ENCODE assay signal across 8 cellular contexts in the genomic region with DNA sequence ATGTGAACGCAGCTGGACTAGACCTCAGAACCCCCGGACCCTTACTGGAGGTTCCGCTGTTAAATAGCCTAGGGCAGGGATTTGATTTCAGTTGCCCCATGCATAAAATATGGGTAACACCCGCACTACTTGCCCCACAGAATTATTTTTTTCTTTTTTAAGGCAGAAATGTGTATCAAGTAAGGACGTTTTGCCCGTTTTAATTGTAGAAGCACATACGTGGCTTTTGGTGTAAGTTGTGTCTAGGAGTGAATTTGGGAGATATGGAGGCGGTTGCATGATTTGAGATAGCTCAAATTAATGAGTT. TPM values are rescaled to one million over a fixed set of nuclear protein-coding genes. Genes with fewer than 3 reads are reported as not detected.
DNase-seq lines count a peak whose midpoint lies in the region; ATAC-seq, FAIRE-seq and TF ChIP-seq lines count a peak whose summit lies in the region.

No MANE protein-coding gene starts in this region.

- CTCF ChIA-PET in HEK293T (lab: Yijun Ruan, JAX) (interaction anchor here (0.9 kb wide), 1 partner anchor 9 kb away, joined by 3 read pairs; no protein-coding TSS in a partner anchor), K562 (lab: Yijun Ruan, JAX; ENCODE audit: low intra/inter-chr PET ratio) (no interaction called here)

- no peaks in the 10 kb centered on the region for H3K9me1 ChIP-seq in K562 (ENCODE audit: control insufficient read depth, insufficient read depth, low read length)

- H3K36me3 ChIP-seq in BLaER1 = peaks cover 19% of the 10 kb centered on the region; the same call in 1 of the 2 replicates
- peaks cover 20% of the 10 kb centered on the region; the same call in 2 of the 3 replicates for H3K36me3 ChIP-seq in K562 (ENCODE audit: control insufficient read depth, insufficient read depth, low read length)
- no peaks in the 10 kb centered on the region for H3K36me3 ChIP-seq in right lobe of liver
- H3K36me3 ChIP-seq in thyroid gland = no peaks in the 10 kb centered on the region

- ATAC-seq in K562 (no peak; the same call in 2 of the 3 replicates), right lobe of liver (peak; percentile 4 to 22 (median 12)), GM19035 (IDR thresholded peaks at IDR 0.05; ENCODE audit: unreplicated experiment) (no peak)

- H3K79me2 ChIP-seq in K562 (ENCODE audit: control insufficient read depth, insufficient read depth, low read length) = peaks cover 50% of the 10 kb centered on the region

- H4K20me1 ChIP-seq in BLaER1 (peaks cover 40% of the 10 kb centered on the region), K562 (replicated peaks; ENCODE audit: control insufficient read depth, insufficient read depth, low read length) (no peaks in the 10 kb centered on the region)

- peak overlapping the region; percentile 93 for H3K27ac ChIP-seq in BLaER1
- H3K27ac ChIP-seq in K562 (ENCODE audit: extremely low read depth, low read depth, low read length) = peak overlapping the region; percentile 88
- peak overlapping the region; percentile 76 to 93 (median 90) for H3K27ac ChIP-seq in right lobe of liver
- peak overlapping the region; percentile 63 to 97 (median 90) for H3K27ac ChIP-seq in thyroid gland

- H3K9me3 ChIP-seq in BLaER1 = no peaks in the 10 kb centered on the region
- H3K9me3 ChIP-seq in K562 (replicated peaks; ENCODE audit: control insufficient read depth, insufficient read depth, low read depth, low read length) = no peaks in the 10 kb centered on the region
- H3K9me3 ChIP-seq in right lobe of liver = no peaks in the 10 kb centered on the region
- H3K9me3 ChIP-seq in thyroid gland = no peaks in the 10 kb centered on the region

- no peak for FAIRE-seq in K562 (lab: Jason Lieb, UNC)

- H3K27me3 ChIP-seq in BLaER1 (no peaks in the 10 kb centered on the region), K562 (ENCODE audit: control insufficient read depth in 2 of 2, insufficient read depth in 2 of 2, low read length in 2 of 2) (no peaks in the 10 kb centered on the region), right lobe of liver (no peaks in the 10 kb centered on the region), thyroid gland (no peaks in the 10 kb centered on the region)

- TF ChIP-seq RAD21 in K562 (CRISPR knock-in tag; conservative IDR thresholded peaks at IDR 0.05 in 1 of 2, IDR thresholded peaks at IDR 0.05 in 1 of 2) = no peak

- TF ChIP-seq EP300 in K562 (IDR thresholded peaks at IDR 0.05; ENCODE audit: low read length) = no peak

- H3K4me3 ChIP-seq in BLaER1 = peak overlapping the region; percentile 93
- H3K4me3 ChIP-seq in K562 = peak overlapping the region; percentile 59
- peak overlapping the region; percentile 67 to 93 (median 84) for H3K4me3 ChIP-seq in right lobe of liver
- H3K4me3 ChIP-seq in thyroid gland (replicated peaks in 1 of 3) = peak overlapping the region; percentile 51 to 76 (median 52)

- BruUV-seq in K562 (replicated peaks; lab: Mats Ljungman, UMichigan) = no TSS peak

- TF ChIP-seq POLR2A in K562 (conservative IDR thresholded peaks at IDR 0.05) (no peak), right lobe of liver (IDR thresholded peaks at IDR 0.05) (no peak), thyroid gland (IDR thresholded peaks at IDR 0.05) (no peak)

- DNase-seq in HEK293T (ENCODE audit: extremely low spot score) (peak; percentile 30), K562 (ENCODE audit: extremely low read depth in 1 of 4, low spot score in 3 of 4) (no peak), right lobe of liver (no peak), thyroid gland (no peak), HPDE6-E6E7 (ENCODE audit: extremely low spot score) (no peak), mesenteric fat pad (ENCODE audit: low spot score) (no peak)

- intact Hi-C loops in K562 (cut with micrococcal nuclease) = loop anchor here (5.0 kb wide), 1 partner anchor 252 kb away; no protein-coding TSS in a partner anchor
- intact Hi-C loops in right lobe of liver (cut with DNase I) = no loop called here
- intact Hi-C loops in thyroid gland (cut with DNase I) = loop anchor here (5.0 to 10.0 kb wide), 3 partner anchors 65 to 205 kb away; no protein-coding TSS in a partner anchor

- peak overlapping the region; percentile 94 for H2AFZ ChIP-seq in K562 (ENCODE audit: low read depth, low read length)

- H3K9ac ChIP-seq in BLaER1 = peak overlapping the region; percentile 88
- H3K9ac ChIP-seq in K562 (ENCODE audit: insufficient read depth in 1 of 2, low read depth in 2 of 2, low read length in 2 of 2) = peak overlapping the region; percentile 86 to 98; a peak in 3 of 4 replicates

- TF ChIP-seq CTCF in K562 (IDR thresholded peaks at IDR 0.05 in 2 of 3, conservative IDR thresholded peaks at IDR 0.05 in 1 of 3; ENCODE audit: insufficient read depth in 2 of 3, low read depth in 1 of 3, low read length in 3 of 3) (no peak), right lobe of liver (IDR thresholded peaks at IDR 0.05) (no peak), thyroid gland (IDR thresholded peaks at IDR 0.05) (no peak)

- peak overlapping the region; percentile 96 for H3K4me2 ChIP-seq in BLaER1
- peak overlapping the region; percentile 85 for H3K4me2 ChIP-seq in K562 (ENCODE audit: insufficient read depth, low read length)

- POLR2A ChIA-PET in HEK293T (lab: Yijun Ruan, JAX) (interaction anchor here (1.0 to 3.2 kb wide), 11 partner anchors 8 to 320 kb away, joined by 3 to 23 read pairs (median 4); a partner anchor contains a TSS), K562 (lab: Yijun Ruan, JAX) (interaction anchor here (1.1 to 2.1 kb wide), 2 partner anchors 10 to 67 kb away, joined by 3 to 8 read pairs; no protein-coding TSS in a partner anchor)

- peaks cover 38% of the 10 kb centered on the region for H3K4me1 ChIP-seq in BLaER1
- H3K4me1 ChIP-seq in K562 (replicated peaks in 1 of 2; ENCODE audit: control insufficient read depth in 2 of 2, insufficient read depth in 2 of 2, low read length in 2 of 2) = peaks cover 6 to 20% of the 10 kb centered on the region in 2 experiments; a peak in 4 of 5 replicates
- peaks cover 0 to 23% (median 11%) of the 10 kb centered on the region in 4 donors for H3K4me1 ChIP-seq in right lobe of liver
- H3K4me1 ChIP-seq in thyroid gland = peaks cover 12 to 18% of the 10 kb centered on the region in 2 donors

- 0% methylated on average over 8 of the region's 8 CpGs for WGBS in K562 (ENCODE audit: insufficient coverage, low coverage, missing lambda C conversion rate)
- under 1% methylated on average over 8 of the region's 8 CpGs for WGBS in right lobe of liver (ENCODE audit: insufficient coverage, low coverage, low lambda C conversion rate, missing lambda C conversion rate)
- WGBS in thyroid gland, 2 donors = 8% methylated on average over 8 of the region's 8 CpGs

- in situ Hi-C loops in K562 (cut with MboI) = no loop called here

TF ChIP-seq in HEK293T, 16 proteins besides CTCF, POLR2A, EP300 and RAD21:
- no peak for TF ChIP-seq SUZ12 (IDR thresholded peaks at IDR 0.05)
- 0 out of 2 replicates have a peak, but pooled peaks have one; percentile 58 for TF ChIP-seq L3MBTL2 (conservative IDR thresholded peaks at IDR 0.05)
- no peak for TF ChIP-seq TARDBP (IDR thresholded peaks at IDR 0.05)

TF ChIP-seq in K562, 482 proteins besides CTCF, POLR2A, EP300 and RAD21 (continues in another document):
- TF ChIP-seq CC2D1A (IDR thresholded peaks at IDR 0.05) (no peak), HDAC6 (IDR thresholded peaks at IDR 0.05; ENCODE audit: low read depth, low read length) (no peak), STAT5A (IDR thresholded peaks at IDR 0.05; ENCODE audit: borderline replicate concordance, low read length) (no peak)
- TF ChIP-seq, protein P1, sequence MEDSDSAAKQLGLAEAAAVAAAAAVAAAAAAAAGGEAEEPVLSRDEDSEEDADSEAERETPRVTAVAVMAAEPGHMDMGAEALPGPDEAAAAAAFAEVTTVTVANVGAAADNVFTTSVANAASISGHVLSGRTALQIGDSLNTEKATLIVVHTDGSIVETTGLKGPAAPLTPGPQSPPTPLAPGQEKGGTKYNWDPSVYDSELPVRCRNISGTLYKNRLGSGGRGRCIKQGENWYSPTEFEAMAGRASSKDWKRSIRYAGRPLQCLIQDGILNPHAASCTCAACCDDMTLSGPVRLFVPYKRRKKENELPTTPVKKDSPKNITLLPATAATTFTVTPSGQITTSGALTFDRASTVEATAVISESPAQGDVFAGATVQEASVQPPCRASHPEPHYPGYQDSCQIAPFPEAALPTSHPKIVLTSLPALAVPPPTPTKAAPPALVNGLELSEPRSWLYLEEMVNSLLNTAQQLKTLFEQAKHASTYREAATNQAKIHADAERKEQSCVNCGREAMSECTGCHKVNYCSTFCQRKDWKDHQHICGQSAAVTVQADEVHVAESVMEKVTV (CRISPR knock-in tag; IDR thresholded peaks at IDR 0.05) = no peak

RNA-seq across cellular contexts. Expression of a gene that starts 0.6 kb away (rescaled TPM):
- 3.2 and 9.8 TPM in 2 replicates for total RNA-seq in K562 (2011; cell fraction: chromatin; rRNA removed; ENCODE audit: low replicate concordance)
- 2.7 and 3.4 TPM in 2 replicates for total RNA-seq in K562 (2011; cell fraction: nucleolus; rRNA removed)
- total RNA-seq in K562 (2011; cell fraction: nucleoplasm; rRNA removed) = 6.1 and 15.4 TPM in 2 replicates
- total RNA-seq in K562 (2014; rRNA removed) (13.2 and 15.3 TPM in 2 replicates), K562 (2014; rRNA removed; fragmentation: Illumina TruSeq; extraction: Trizol) (23.8 and 24.2 TPM in 2 replicates), K562 (2015; rRNA removed; fragmentation: Illumina TruSeq; extraction: Trizol) (23.4 and 26.6 TPM in 2 replicates), K562 (2021) (14.4 and 14.8 TPM in 2 replicates), right lobe of liver (10 to 100 TPM in 4 of 6 experiments, 1 to 10 TPM in 2; 7.0 to 18.7 (median 10.3) TPM), thyroid gland (10 to 100 TPM; 40.3 to 52.4 (median 44.6) TPM), mesenteric fat pad (26.2 TPM)
- polyA plus RNA-seq in K562 (2011; rRNA removed) (12.8 and 17.1 TPM in 2 replicates), K562 (2014; fragmentation: Illumina TruSeq; extraction: Trizol) (14.6 and 16.9 TPM in 2 replicates), K562 (2014; fragmentation: Nextera tagmentation; extraction: Ambion mirVana) (1 to 10 TPM; 5.6 to 6.2 TPM), K562 (2014; rRNA removed) (10.8 TPM in 2 replicates)
- polyA plus RNA-seq in K562 (2011; cell fraction: cytosol; rRNA removed) = 5.0 and 6.8 TPM in 2 replicates
- polyA plus RNA-seq in K562 (2011; cell fraction: nucleus; rRNA removed) = 1.6 and 2.0 TPM in 2 replicates
- 7.7 and 10.3 TPM in 2 replicates for polyA plus RNA-seq in K562 (2012)
- polyA minus RNA-seq in K562 (2011; rRNA and poly(A)+ RNA removed) = 27.4 and 31.4 TPM in 2 replicates
- polyA minus RNA-seq in K562 (2011; cell fraction: cytosol; rRNA and poly(A)+ RNA removed) = 9.9 and 12.8 TPM in 2 replicates
- 4.0 and 5.6 TPM in 2 replicates for polyA minus RNA-seq in K562 (2011; cell fraction: nucleus; rRNA and poly(A)+ RNA removed)

Comparison
In these comparisons a context has a peak if more than half of its experiments do, and no peak if none do; other contexts are left out.
1. ATAC-seq: peak in right lobe of liver (4 of 4); none in K562 (single experiment) and GM19035 (single experiment).
2. intact Hi-C loops: an anchor here in K562 (5.0 kb wide) and thyroid gland (5.0 to 10.0 kb wide); none called in right lobe of liver.
3. Peak in every context shown above with its lines, with median percentiles within 50 percentile points of each other: H3K27ac ChIP-seq and H3K4me3 ChIP-seq.